In the genomic region with DNA sequence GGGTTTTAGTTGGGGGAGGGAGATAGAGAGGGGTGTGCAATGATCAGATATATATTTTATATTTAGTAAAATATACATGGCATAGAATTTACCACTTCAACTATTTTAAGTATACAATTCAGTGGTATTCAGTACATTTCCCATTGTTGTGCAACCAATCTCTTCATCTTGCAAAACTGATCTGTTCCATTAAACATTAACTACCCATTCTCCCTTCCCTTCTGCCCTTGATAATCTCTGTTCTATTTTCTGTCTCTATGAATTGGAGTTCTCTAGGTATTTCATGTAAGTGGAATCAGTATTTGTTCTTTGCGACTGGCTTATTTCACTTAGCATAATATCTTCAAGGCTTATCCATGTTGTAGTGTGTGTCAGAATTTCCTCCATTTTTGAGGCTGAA, we compare ENCODE assay signal across 17 cellular contexts. TPM values are rescaled to one million over a fixed set of nuclear protein-coding genes. Genes with fewer than 3 reads are reported as not detected.
"Had no signal": no experiment of that assay in that cellular context is flagged by ENCODE, and none has a peak within 500 bp of the region (broad histone marks: within the 10 kb centered on the region; RNA-seq: fewer than 3 reads in every experiment).

No MANE protein-coding gene starts in this region.

- H3K9me3 ChIP-seq: upper lobe of right lung had no signal

- H3K4me3 Mint-ChIP-seq: activated CD4-positive, alpha-beta memory T cell treated with anti-CD3 and anti-CD28 coated beads, Interleukin-2, amount 10 ng/mL, durations not matched to agents 7 days and 5 days; activated CD4-positive, alpha-beta T cell treated with anti-CD3 and anti-CD28 coated beads, Interleukin-2, amount 10 ng/mL, durations not matched to agents 24 days and 14 days; activated naive CD4-positive, alpha-beta T cell treated with anti-CD3 and anti-CD28 coated beads, Interleukin-2, amount 10 ng/mL, durations not matched to agents 7 days and 5 days; activated T-cell treated with anti-CD3 and anti-CD28 coated beads, Interleukin-2, amount 50 U/mL, for 72 hours; nephron had no signal

- H3K27ac ChIP-seq: epithelial cell of prostate, parathyroid adenoma, spleen, upper lobe of right lung, VCaP had no signal

- H3K9me3 Mint-ChIP-seq: activated CD4-positive, alpha-beta memory T cell treated with anti-CD3 and anti-CD28 coated beads, Interleukin-2, amount 10 ng/mL, durations not matched to agents 7 days and 5 days; activated CD4-positive, alpha-beta T cell treated with anti-CD3 and anti-CD28 coated beads, Interleukin-2, amount 10 ng/mL, durations not matched to agents 24 days and 14 days; activated naive CD4-positive, alpha-beta T cell treated with anti-CD3 and anti-CD28 coated beads, Interleukin-2, amount 10 ng/mL, durations not matched to agents 7 days and 5 days had no signal

- H3K4me1 ChIP-seq: parathyroid adenoma had no signal

- H3K4me3 ChIP-seq: heart right ventricle, spleen, upper lobe of right lung had no signal

- H3K4me1 Mint-ChIP-seq: activated CD4-positive, alpha-beta memory T cell treated with anti-CD3 and anti-CD28 coated beads, Interleukin-2, amount 10 ng/mL, durations not matched to agents 7 days and 5 days; activated CD4-positive, alpha-beta T cell treated with anti-CD3 and anti-CD28 coated beads, Interleukin-2, amount 10 ng/mL, durations not matched to agents 24 days and 14 days; activated naive CD4-positive, alpha-beta T cell treated with anti-CD3 and anti-CD28 coated beads, Interleukin-2, amount 10 ng/mL, durations not matched to agents 7 days and 5 days had no signal

- ATAC-seq: activated CD4-positive, CD25-positive, alpha-beta regulatory T cell treated with anti-CD3 and anti-CD28 coated beads, Interleukin-2, amount 50 U/mL, for 24 hours had no signal

- DNase-seq: activated CD4-positive, alpha-beta memory T cell treated with anti-CD3 and anti-CD28 coated beads, Interleukin-2, amount 10 ng/mL, durations not matched to agents 7 days and 5 days; activated CD4-positive, alpha-beta T cell treated with anti-CD3 and anti-CD28 coated beads, Interleukin-2, amount 10 ng/mL, durations not matched to agents 24 days and 14 days; activated effector memory CD4-positive, alpha-beta T cell treated with Interleukin-2 at 50 U/mL for 16 hours; activated naive CD4-positive, alpha-beta T cell treated with anti-CD3 and anti-CD28 coated beads, Interleukin-2, amount 10 ng/mL, durations not matched to agents 7 days and 5 days; activated T-cell treated with anti-CD3 and anti-CD28 coated beads, Interleukin-2, amount 50 U/mL, for 72 hours; midbrain; spleen; stimulated activated CD4-positive, alpha-beta T cell treated with anti-CD3 and anti-CD28 coated beads, Interleukin-4, amount 100 ng/mL, for 1 hour; stimulated activated naive CD4-positive, alpha-beta T cell; T-helper 2 cell; upper lobe of right lung had no signal

- H3K79me2 ChIP-seq: parathyroid adenoma had no signal

- H3K27me3 ChIP-seq: heart right ventricle, spleen, upper lobe of right lung had no signal

- H3K36me3 ChIP-seq: upper lobe of right lung had no signal

- H2AFZ ChIP-seq: parathyroid adenoma had no signal

- H3K27ac Mint-ChIP-seq: activated CD4-positive, alpha-beta memory T cell treated with anti-CD3 and anti-CD28 coated beads, Interleukin-2, amount 10 ng/mL, durations not matched to agents 7 days and 5 days; activated CD4-positive, alpha-beta T cell treated with anti-CD3 and anti-CD28 coated beads, Interleukin-2, amount 10 ng/mL, durations not matched to agents 24 days and 14 days; activated naive CD4-positive, alpha-beta T cell treated with anti-CD3 and anti-CD28 coated beads, Interleukin-2, amount 10 ng/mL, durations not matched to agents 7 days and 5 days; activated T-cell treated with anti-CD3 and anti-CD28 coated beads, Interleukin-2, amount 50 U/mL, for 72 hours had no signal

RNA-seq across cellular contexts. Expression of a gene that starts 38.6 kb away (rescaled TPM):
- total RNA-seq: activated CD4-positive, alpha-beta memory T cell treated with anti-CD3 and anti-CD28 coated beads, Interleukin-2, amount 10 ng/mL, durations not matched to agents 7 days and 5 days; activated CD4-positive, alpha-beta T cell treated with anti-CD3 and anti-CD28 coated beads, Interleukin-2, amount 10 ng/mL, durations not matched to agents 24 days and 14 days; activated T-cell treated with anti-CD3 and anti-CD28 coated beads, Interleukin-2, amount 50 U/mL, for 72 hours had no signal
